Comparison of ENCODE assay signal across 11 cellular contexts in genomic region chr4:3037957-3038451, GRCh38. TPM values are rescaled to one million over a fixed set of nuclear protein-coding genes. Genes with fewer than 3 reads are reported as not detected.
DNase-seq lines count a peak whose midpoint lies in the region; ATAC-seq and TF ChIP-seq lines count a peak whose summit lies in the region.
"Had no signal": no experiment of that assay in that cellular context is flagged by ENCODE, and none has a peak within 500 bp of the region (broad histone marks: within the 10 kb centered on the region; RNA-seq: fewer than 3 reads in every experiment).

No MANE protein-coding gene starts in this region.

- H3K27ac ChIP-seq in SK-N-MC (no peak overlapping the region), spleen (peak overlapping the region in 6 of 8 donors; percentile 17 to 60 (median 38)), PC-9 (no peak overlapping the region)

- H3K4me3 ChIP-seq in SK-N-MC (no peak overlapping the region), fibroblast of the aortic adventitia (ENCODE audit: low read depth, low read length) (no peak overlapping the region), spleen (peak overlapping the region in 7 of 8 donors; percentile 13 to 53 (median 20)), PC-9 (no peak overlapping the region)

- DNase-seq in NCI-H2081 (lab: John Stamatoyannopoulos, UW) = peak; percentile 20 to 40
- DNase-seq in NCI-H2081 treated with DMSO at 0.1 percent for 48 hours (lab: John Stamatoyannopoulos, UW) = no peak
- no peak for DNase-seq in SK-N-MC (ENCODE audit: low read depth, low spot score)
- DNase-seq in fibroblast of the aortic adventitia (ENCODE audit: low read depth) = peak; percentile 10
- DNase-seq in spleen = peak; percentile 77
- no peak for DNase-seq in NCI-H2029 (lab: John Stamatoyannopoulos, UW)
- DNase-seq in PC-9 = no peak
- DNase-seq: activated gamma-delta T cell, occipital lobe had no signal

- no peak for TF ChIP-seq POLR2A in spleen (IDR thresholded peaks at IDR 0.05)

- H3K9ac ChIP-seq in SK-N-MC (ENCODE audit: insufficient read length) = peak overlapping the region; percentile 16

- no peaks in the 10 kb centered on the region for H4K20me1 ChIP-seq in PC-9 (ENCODE audit: insufficient read depth)

- WGBS in spleen, 5 donors = 2 to 10% (median 5%) methylated on average over 6 of the region's 6 CpGs

- no TSS peak for BruUV-seq in PC-9 (replicated peaks; lab: Mats Ljungman, UMichigan)

- CTCF ChIA-PET in PC-9 (lab: Charles Lee) = no interaction called here

- intact Hi-C loops in spleen (cut with DNase I; ENCODE audit: low total_unique reads) = no loop called here
- intact Hi-C loops in PC-9 (cut with micrococcal nuclease; ENCODE audit: unreplicated experiment) = loop anchor here (1.0 to 5.0 kb wide), 4 partner anchors 75 to 817 kb away; partner anchors contain the start of genes GRK4 and NOP14

- POLR2A ChIA-PET in PC-9 (lab: Charles Lee; ENCODE audit: unreplicated experiment) = interaction anchor here (0.6 to 0.7 kb wide), 2 partner anchors 102 to 164 kb away, joined by 8 to 20 read pairs; no protein-coding TSS in a partner anchor

- H3K36me3 ChIP-seq in SK-N-MC (ENCODE audit: insufficient read depth, low read length) (no peaks in the 10 kb centered on the region), spleen (no peaks in the 10 kb centered on the region), PC-9 (ENCODE audit: low read depth) (no peaks in the 10 kb centered on the region)

- H3K27me3 ChIP-seq in spleen (replicated peaks in 1 of 7) (no peaks in the 10 kb centered on the region), PC-9 (ENCODE audit: insufficient read depth, low read depth) (no peaks in the 10 kb centered on the region)

- H3K9me3 ChIP-seq in SK-N-MC (ENCODE audit: low read depth, low read length) (no peaks in the 10 kb centered on the region), spleen (no peaks in the 10 kb centered on the region), PC-9 (ENCODE audit: insufficient read depth, low read depth) (no peaks in the 10 kb centered on the region)

- no peak overlapping the region for H2AFZ ChIP-seq in PC-9

- no peaks in the 10 kb centered on the region for H3K79me2 ChIP-seq in PC-9 (ENCODE audit: low read depth)

- no peak for ATAC-seq in HG03565 (IDR thresholded peaks at IDR 0.05; ENCODE audit: unreplicated experiment)

- H3K4me2 ChIP-seq in PC-9 = no peak overlapping the region

- no peaks in the 10 kb centered on the region for H3K9me2 ChIP-seq in PC-9 (ENCODE audit: insufficient read depth)

- TF ChIP-seq CTCF in fibroblast of the aortic adventitia (IDR thresholded peaks at IDR 0.05; ENCODE audit: insufficient read depth, low read length) (no peak), spleen (IDR thresholded peaks at IDR 0.05 in 8 of 11, conservative IDR thresholded peaks at IDR 0.05 in 3 of 11) (no peak), PC-9 (conservative IDR thresholded peaks at IDR 0.05) (no peak)

- H3F3A ChIP-seq in PC-9 (ENCODE audit: insufficient read depth, low read depth) = no peaks in the 10 kb centered on the region

- H3K4me1 ChIP-seq in spleen (peaks cover 24 to 61% (median 46%) of the 10 kb centered on the region in 6 donors), PC-9 (replicated peaks; ENCODE audit: insufficient read depth) (0 out of 2 replicates have a peak, but pooled peaks cover 5% of the 10 kb centered on the region)

RNA-seq across cellular contexts. Expression of gene HTT-AS, which starts 36.3 kb away (rescaled TPM):
- not detected in 2 replicates for total RNA-seq in fibroblast of the aortic adventitia (ENCODE audit: low replicate concordance)
- not detected for total RNA-seq in spleen
- polyA plus RNA-seq in spleen = not detected
- not detected in 2 replicates for total RNA-seq in PC-9 (2021)
- total RNA-seq: HT-29, occipital lobe had no signal

RNA-seq across cellular contexts. Expression of gene HTT, which starts 36.5 kb away (rescaled TPM):
- total RNA-seq in fibroblast of the aortic adventitia (ENCODE audit: low replicate concordance) (33.2 and 49.9 TPM in 2 replicates), spleen (100 to 1,000 TPM in 2 of 7 donors, 10 to 100 TPM in 5; 58.6 to 124 (median 92.2) TPM), PC-9 (2021) (69.0 and 81.7 TPM in 2 replicates)
- 10 to 100 TPM in 2 of 3 donors, 1 to 10 TPM in 1; 10.0 to 24.4 (median 14.7) TPM for polyA plus RNA-seq in spleen

Comparison
In these comparisons a context has a peak if more than half of its experiments do, and no peak if none do; other contexts are left out.
1. DNase-seq: peak in NCI-H2081 (2 of 2), fibroblast of the aortic adventitia (single experiment) and spleen (single experiment); none in NCI-H2081 treated with DMSO at 0.1 percent for 48 hours (single experiment), SK-N-MC (single experiment), NCI-H2029 (single experiment) and PC-9 (0 of 2).
2. H3K27ac ChIP-seq: peak in spleen (6 of 8); none in SK-N-MC (single experiment) and PC-9 (single experiment).
3. H3K4me3 ChIP-seq: peak in spleen (7 of 8); none in SK-N-MC (single experiment), fibroblast of the aortic adventitia (single experiment) and PC-9 (single experiment).